1 cellular context compared by ENCODE assay signal in genomic region chr20:48284837-48285236, GRCh38.
TF ChIP-seq lines count a peak whose summit lies in the region.

No MANE protein-coding gene starts in this region.

TF ChIP-seq in WTC11, 78 proteins besides CTCF, POLR2A, EP300 and RAD21 (continued from another document):
- TF ChIP-seq MLX (CRISPR knock-in tag; IDR thresholded peaks at IDR 0.05) (no peak), FOXP1 (CRISPR knock-in tag; IDR thresholded peaks at IDR 0.05; ENCODE audit: borderline replicate concordance) (no peak), ZNF425 (CRISPR knock-in tag; conservative IDR thresholded peaks at IDR 0.05) (no peak), NFYB (CRISPR knock-in tag; conservative IDR thresholded peaks at IDR 0.05; ENCODE audit: low read depth) (peak; percentile 72), MXD4 (CRISPR knock-in tag; IDR thresholded peaks at IDR 0.05; ENCODE audit: borderline replicate concordance) (no peak), NR3C1 (CRISPR knock-in tag; conservative IDR thresholded peaks at IDR 0.05; ENCODE audit: low read depth) (no peak), ZNF121 (CRISPR knock-in tag; IDR thresholded peaks at IDR 0.05) (no peak), MAX (CRISPR knock-in tag; IDR thresholded peaks at IDR 0.05) (no peak), TP53 (CRISPR knock-in tag; IDR thresholded peaks at IDR 0.05) (no peak), E2F4 (CRISPR knock-in tag; IDR thresholded peaks at IDR 0.05; ENCODE audit: borderline replicate concordance, low read depth) (no peak), TCF7 (CRISPR knock-in tag; IDR thresholded peaks at IDR 0.05; ENCODE audit: low read depth) (no peak), ATF2 (CRISPR knock-in tag; IDR thresholded peaks at IDR 0.05; ENCODE audit: borderline replicate concordance, low read depth) (no peak), CREB1 (CRISPR knock-in tag; IDR thresholded peaks at IDR 0.05) (no peak), ZNF317 (CRISPR knock-in tag; IDR thresholded peaks at IDR 0.05; ENCODE audit: borderline replicate concordance, low read depth) (no peak), ZMAT4 (CRISPR knock-in tag; IDR thresholded peaks at IDR 0.05) (no peak)
